25 cellular contexts compared by ENCODE assay signal in genomic region chr7:99340659-99341058, GRCh38.
"Had no signal": no experiment of that assay in that cellular context is flagged by ENCODE, and none has a peak within 500 bp of the region (broad histone marks: within the 10 kb centered on the region; RNA-seq: fewer than 3 reads in every experiment).

No MANE protein-coding gene starts in this region.

- H3K79me2 ChIP-seq: parathyroid adenoma had no signal

- DNase-seq: activated CD4-positive, alpha-beta T cell treated with anti-CD3 and anti-CD28 coated beads for 1 hour; activated gamma-delta T cell; cerebellar nuclear complex; dermis blood vessel endothelial cell; effector memory CD4-positive, alpha-beta T cell; islet precursor cell; left colon; sigmoid colon; spleen; stimulated activated CD4-positive, alpha-beta T cell treated with anti-CD3 and anti-CD28 coated beads, Interleukin-4, amount 100 ng/mL, for 4 hours; T-helper 2 cell; transverse colon; uterus had no signal

- H3K4me3 ChIP-seq: adrenal gland, breast epithelium, esophagus muscularis mucosa, hepatocyte, lung, sigmoid colon, spleen, transverse colon, uterus had no signal

- ATAC-seq: activated naive CD4-positive, alpha-beta T cell treated with anti-CD3 and anti-CD28 coated beads, Interleukin-2, amount 50 U/mL, for 72 hours; left colon; natural killer cell treated with Interleukin-12 subunit alpha and Interleukin-12 subunit beta and Interleukin-15 and Interleukin-18, amount 100 ng/mL, for 72 hours; stimulated activated memory B cell treated with anti-CD40 and anti-IgM and Interleukin-4, amounts not matched to agents 10 μg/mL and 1 μg/mL and 100 μg/mL, for 72 hours had no signal

- H3K9me3 Mint-ChIP-seq: activated naive CD4-positive, alpha-beta T cell treated with anti-CD3 and anti-CD28 coated beads, Interleukin-2, amount 50 U/mL, for 72 hours; mesothelial cell of epicardium; natural killer cell treated with Interleukin-12 subunit alpha and Interleukin-12 subunit beta and Interleukin-15 and Interleukin-18, amount 100 ng/mL, for 72 hours; stimulated activated memory B cell treated with anti-CD40 and anti-IgM and Interleukin-4, amounts not matched to agents 10 μg/mL and 1 μg/mL and 100 μg/mL, for 72 hours had no signal

- H3K9me3 ChIP-seq: adrenal gland, breast epithelium, esophagus muscularis mucosa, neutrophil, sigmoid colon, spleen, transverse colon, uterus had no signal

- H3K27ac Mint-ChIP-seq: mesothelial cell of epicardium; stimulated activated memory B cell treated with anti-CD40 and anti-IgM and Interleukin-4, amounts not matched to agents 10 μg/mL and 1 μg/mL and 100 μg/mL, for 72 hours had no signal

- H3K4me2 ChIP-seq: hepatocyte had no signal

- H3K36me3 ChIP-seq: uterus had no signal

- H3K4me1 Mint-ChIP-seq: mesothelial cell of epicardium; stimulated activated memory B cell treated with anti-CD40 and anti-IgM and Interleukin-4, amounts not matched to agents 10 μg/mL and 1 μg/mL and 100 μg/mL, for 72 hours had no signal

- H3K27me3 ChIP-seq: adrenal gland, breast epithelium, esophagus muscularis mucosa, hepatocyte, neutrophil, sigmoid colon, spleen, transverse colon, uterus had no signal

- H2AFZ ChIP-seq: hepatocyte, parathyroid adenoma had no signal

- H3K27ac ChIP-seq: hepatocyte, neutrophil, parathyroid adenoma, spleen, VCaP had no signal

- H3K4me3 Mint-ChIP-seq: mesothelial cell of epicardium; natural killer cell treated with Interleukin-12 subunit alpha and Interleukin-12 subunit beta and Interleukin-15 and Interleukin-18, amount 100 ng/mL, for 72 hours; stimulated activated memory B cell treated with anti-CD40 and anti-IgM and Interleukin-4, amounts not matched to agents 10 μg/mL and 1 μg/mL and 100 μg/mL, for 72 hours had no signal

- H3K27me3 Mint-ChIP-seq: natural killer cell treated with Interleukin-12 subunit alpha and Interleukin-12 subunit beta and Interleukin-15 and Interleukin-18, amount 100 ng/mL, for 72 hours; stimulated activated memory B cell treated with anti-CD40 and anti-IgM and Interleukin-4, amounts not matched to agents 10 μg/mL and 1 μg/mL and 100 μg/mL, for 72 hours had no signal

- H3K4me1 ChIP-seq: adrenal gland, breast epithelium, parathyroid adenoma, sigmoid colon, spleen, transverse colon, uterus had no signal

- H3K9ac ChIP-seq: parathyroid adenoma had no signal
